1 cellular context compared by ENCODE assay signal in genomic region chr1:94020764-94021579, GRCh38.
TF ChIP-seq lines count a peak whose summit lies in the region.

No MANE protein-coding gene starts in this region.

TF ChIP-seq in GM23338, 12 proteins besides CTCF, POLR2A, EP300 and RAD21 (continued from another document):
- TF ChIP-seq ZNF462 (CRISPR knock-in tag; IDR thresholded peaks at IDR 0.05), result peak; percentile 17; the same call in 1 of the 2 replicates
